In the genomic region with DNA sequence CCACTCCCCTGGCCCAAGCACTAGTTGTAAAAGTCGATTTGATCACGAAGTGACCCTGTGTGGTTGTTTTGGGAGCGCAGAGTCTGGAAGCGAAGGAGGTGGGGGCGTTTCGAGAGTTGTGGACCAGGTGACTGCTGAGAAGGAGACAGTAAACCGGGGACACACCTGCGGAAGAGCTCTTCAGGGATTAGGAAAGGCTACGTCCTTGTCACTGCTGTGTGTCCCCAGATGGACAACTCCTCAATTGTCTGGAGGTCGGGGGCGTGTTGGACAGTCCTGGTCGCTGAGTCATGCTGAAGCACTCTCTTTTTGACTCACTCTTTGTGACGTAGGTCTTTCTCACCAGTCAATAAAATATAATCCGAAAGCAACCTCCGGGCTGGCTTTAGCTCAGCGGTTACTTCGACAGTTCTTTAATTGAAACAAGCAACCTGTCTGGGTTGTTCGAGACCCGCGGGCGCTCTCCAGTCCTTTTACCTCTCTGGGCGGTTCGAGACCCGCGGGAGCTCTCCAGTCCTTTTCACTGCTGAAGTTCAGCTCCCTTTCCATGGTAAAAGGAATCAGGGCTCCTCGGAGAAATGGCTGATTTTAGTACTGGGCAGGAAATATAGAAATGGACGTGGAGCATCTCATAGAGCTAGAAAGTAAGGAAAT, we compare ENCODE assay signal across 8 cellular contexts. TPM values are rescaled to one million over a fixed set of nuclear protein-coding genes. Genes with fewer than 3 reads are reported as not detected.
DNase-seq lines count a peak whose midpoint lies in the region; ATAC-seq and TF ChIP-seq lines count a peak whose summit lies in the region.

No MANE protein-coding gene starts in this region.

- H3K36me3 ChIP-seq in neural progenitor cell (peaks cover 4% of the 10 kb centered on the region), stomach (peaks cover 3 to 22% (median 18%) of the 10 kb centered on the region in 4 donors)

- TF ChIP-seq POLR2A in stomach (IDR thresholded peaks at IDR 0.05): no peak

- no peaks in the 10 kb centered on the region for H3K79me2 ChIP-seq in neural progenitor cell (ENCODE audit: low read depth)

- peak overlapping the region; percentile 94 for H3K27ac Mint-ChIP-seq in neural progenitor cell

- intact Hi-C loops in stomach (cut with DNase I; ENCODE audit: low total_unique reads): no loop called here

- H3K4me3 ChIP-seq in neural progenitor cell (peak overlapping the region; percentile 51), stomach (peak overlapping the region; percentile 50 to 59 (median 52))

- no peak overlapping the region for H3K9ac ChIP-seq in neural progenitor cell

- no peak for TF ChIP-seq EP300 in stomach (IDR thresholded peaks at IDR 0.05)

- peak; percentile 8 for TF ChIP-seq CTCF in foreskin keratinocyte (conservative IDR thresholded peaks at IDR 0.05)
- no peak for TF ChIP-seq CTCF in neural progenitor cell (IDR thresholded peaks at IDR 0.05)
- TF ChIP-seq CTCF in stomach (IDR thresholded peaks at IDR 0.05): no peak

- H3F3A ChIP-seq in neural progenitor cell (ENCODE audit: low read depth): peaks cover 15% of the 10 kb centered on the region

- H3K9me3 ChIP-seq in neural progenitor cell (ENCODE audit: low read depth) (no peaks in the 10 kb centered on the region), stomach (no peaks in the 10 kb centered on the region)

- H3K4me1 Mint-ChIP-seq in neural progenitor cell: peaks cover 14% of the 10 kb centered on the region

- WGBS in stomach, 5 donors: 0 to 1% (median 0%) methylated on average over 27 of the region's 27 CpGs

- peak overlapping the region; percentile 72 for H3K4me2 ChIP-seq in neural progenitor cell

- peaks cover 12% of the 10 kb centered on the region for H3K27me3 Mint-ChIP-seq in neural progenitor cell (ENCODE audit: insufficient read depth, low read depth)

- H3K36me3 Mint-ChIP-seq in neural progenitor cell: peaks cover 7% of the 10 kb centered on the region

- H3K9me3 Mint-ChIP-seq in neural progenitor cell: peaks cover 4% of the 10 kb centered on the region

- ATAC-seq in foreskin keratinocyte: peak; percentile 95

- H3K4me1 ChIP-seq in foreskin keratinocyte (no peaks in the 10 kb centered on the region), neural progenitor cell (no peaks in the 10 kb centered on the region), stomach (peaks cover 0 to 20% (median 10%) of the 10 kb centered on the region in 4 donors)

- H4K20me1 ChIP-seq in neural progenitor cell (ENCODE audit: low read depth): no peaks in the 10 kb centered on the region

- peak overlapping the region; percentile 92 for H3K4me3 Mint-ChIP-seq in neural progenitor cell

- peak; percentile 65 for DNase-seq in DMS79 treated with DMSO at 0.1 percent for 48 hours (lab: John Stamatoyannopoulos, UW)
- peak; percentile 95 for DNase-seq in GOT3 (lab: John Stamatoyannopoulos, UW)
- peak; percentile 92 to 96 for DNase-seq in Kasumi-1 (lab: John Stamatoyannopoulos, UW)
- peak; percentile 95 for DNase-seq in SHP77 treated with DMSO at 0.1 percent for 48 hours (lab: John Stamatoyannopoulos, UW)
- peak; percentile 50 to 69 (median 66) for DNase-seq in activated naive CD4-positive, alpha-beta T cell (lab: John Stamatoyannopoulos, UW)
- DNase-seq in foreskin keratinocyte: peak; percentile 89 to 96
- DNase-seq in neural progenitor cell (ENCODE audit: low spot score): peak; percentile 80
- peak; percentile 88 for DNase-seq in stomach

- H3K27me3 ChIP-seq in foreskin keratinocyte (no peaks in the 10 kb centered on the region), neural progenitor cell (peaks cover 27% of the 10 kb centered on the region), stomach (no peaks in the 10 kb centered on the region)

- H3K27ac ChIP-seq in foreskin keratinocyte (peak overlapping the region; percentile 56), neural progenitor cell (no peak overlapping the region), stomach (peak overlapping the region; percentile 86 to 97 (median 96))

- peak overlapping the region; percentile 58 for H2AFZ ChIP-seq in neural progenitor cell (replicated peaks)

RNA-seq across cellular contexts. Expression of gene ZMAT2, which starts 10.8 kb away (rescaled TPM):
- total RNA-seq in foreskin keratinocyte (52.3 and 57.9 TPM in 2 replicates), neural progenitor cell (ENCODE audit: low replicate concordance) (62.2 and 71.5 TPM in 2 replicates), stomach (100 to 1,000 TPM in 1 of 5 donors, 10 to 100 TPM in 4; 30.7 to 143 (median 44.8) TPM)
- polyA plus RNA-seq in foreskin keratinocyte (77.2 and 87.2 TPM in 2 replicates), stomach (10 to 100 TPM; 48.9 to 90.6 (median 58.2) TPM)

RNA-seq across cellular contexts. Expression of gene HARS2, which starts 19.8 kb away (rescaled TPM):
- total RNA-seq in foreskin keratinocyte (29.2 and 31.6 TPM in 2 replicates), neural progenitor cell (ENCODE audit: low replicate concordance) (30.6 and 34.1 TPM in 2 replicates), stomach (100 to 1,000 TPM in 1 of 5 donors, 10 to 100 TPM in 4; 37.5 to 155 (median 58.5) TPM)
- polyA plus RNA-seq in foreskin keratinocyte (19.1 and 19.5 TPM in 2 replicates), stomach (10 to 100 TPM; 13.1 to 17.9 (median 17.4) TPM)

RNA-seq across cellular contexts. Expression of gene HARS1, which starts 19.9 kb away (rescaled TPM):
- total RNA-seq in foreskin keratinocyte (89.8 and 91.4 TPM in 2 replicates), neural progenitor cell (ENCODE audit: low replicate concordance) (44.9 and 45.7 TPM in 2 replicates), stomach (100 to 1,000 TPM in 1 of 5 donors, 10 to 100 TPM in 4; 22.9 to 117 (median 50.3) TPM)
- polyA plus RNA-seq in foreskin keratinocyte (76.6 and 81.0 TPM in 2 replicates), stomach (10 to 100 TPM; 46.1 to 53.4 (median 51.3) TPM)

RNA-seq across cellular contexts. Expression of gene DND1, which starts 37.6 kb away (rescaled TPM):
- total RNA-seq in foreskin keratinocyte (0.35 and 0.44 TPM in 2 replicates), neural progenitor cell (ENCODE audit: low replicate concordance) (0.37 and 1.1 TPM in 2 replicates), stomach (1 to 10 TPM in 2 of 5 donors, not detected in 3; 1.4 to 6.4 TPM)
- polyA plus RNA-seq in foreskin keratinocyte (0.47 and 0.57 TPM in 2 replicates), stomach (1 to 10 TPM in 1 of 3 donors, under 1 TPM in 1, not detected in 1; 0.50 to 1.5 TPM)

RNA-seq across cellular contexts. Expression of gene WDR55, which starts 46.3 kb away (rescaled TPM):
- total RNA-seq in foreskin keratinocyte (27.7 and 28.1 TPM in 2 replicates), neural progenitor cell (ENCODE audit: low replicate concordance) (6.9 and 15.1 TPM in 2 replicates), stomach (10 to 100 TPM; 20.7 to 51.0 (median 31.0) TPM)
- polyA plus RNA-seq in foreskin keratinocyte (17.4 and 17.5 TPM in 2 replicates), stomach (10 to 100 TPM; 13.8 to 19.6 (median 17.8) TPM)
